ENCODE assay signal across 1 cellular context in genomic region chr5:121144764-121145163, GRCh38.
TF ChIP-seq lines count a peak whose summit lies in the region.

No MANE protein-coding gene starts in this region.

TF ChIP-seq in K562, 482 proteins besides CTCF, POLR2A, EP300 and RAD21 (continued from another document):
- TF ChIP-seq CHCHD3 (CRISPR knock-in tag; IDR thresholded peaks at IDR 0.05) (no peak), ZBTB1 (CRISPR knock-in tag; IDR thresholded peaks at IDR 0.05; ENCODE audit: borderline replicate concordance, low read depth) (no peak), FOSL1 (tag; conservative IDR thresholded peaks at IDR 0.05) (no peak), ZZZ3 (IDR thresholded peaks at IDR 0.05) (no peak), JUND (IDR thresholded peaks at IDR 0.05; ENCODE audit: borderline replicate concordance, low read depth, low read length) (peak; percentile 32; the same call in 1 of the 2 replicates), JUND (tag; IDR thresholded peaks at IDR 0.05; ENCODE audit: borderline replicate concordance, low read depth, low read length) (no peak), TSHZ1 (CRISPR knock-in tag; IDR thresholded peaks at IDR 0.05) (no peak), CBFA2T2 (conservative IDR thresholded peaks at IDR 0.05) (peak; percentile 44), FIP1L1 (IDR thresholded peaks at IDR 0.05; ENCODE audit: low read depth, low read length, poor library complexity, severe bottlenecking) (no peak), TEAD4 (IDR thresholded peaks at IDR 0.05; ENCODE audit: low read length) (peak; percentile 46; the same call in 1 of the 2 replicates), TEAD4 (CRISPR knock-in tag; IDR thresholded peaks at IDR 0.05; ENCODE audit: borderline replicate concordance) (no peak)
